ENCODE assay signal across 12 cellular contexts in genomic region chr10:99938563-99938962, GRCh38.
DNase-seq lines count a peak whose midpoint lies in the region; ATAC-seq, FAIRE-seq and TF ChIP-seq lines count a peak whose summit lies in the region.
"Had no signal": no experiment of that assay in that cellular context is flagged by ENCODE, and none has a peak within 500 bp of the region (broad histone marks: within the 10 kb centered on the region; RNA-seq: fewer than 3 reads in every experiment).

No MANE protein-coding gene starts in this region.

- ATAC-seq in GM18502 (IDR thresholded peaks at IDR 0.05; ENCODE audit: poor library complexity, unreplicated experiment) (peak; percentile 85), HG03095 (IDR thresholded peaks at IDR 0.05; ENCODE audit: unreplicated experiment) (peak; percentile 91), GM12878 (peak; percentile 91)
- ATAC-seq in activated T-cell treated with anti-CD3 and anti-CD28 coated beads, Interleukin-2, amount 50 U/mL, for 4 hours: no peak

- peaks cover 1% of the 10 kb centered on the region for H3K4me1 Mint-ChIP-seq in activated T-cell treated with anti-CD3 and anti-CD28 coated beads, Interleukin-2, amount 50 U/mL, for 4 hours (ENCODE audit: low read depth)

- intact Hi-C loops in GM12878 (cut with micrococcal nuclease; ENCODE audit: unreplicated experiment): no loop called here

- in situ Hi-C loops in GM12878 (cut with MboI): no loop called here

- H2AFZ ChIP-seq in GM12878 (ENCODE audit: control insufficient read depth, low read depth, low read length): no peak overlapping the region

- peaks cover 32% of the 10 kb centered on the region for H3K79me2 ChIP-seq in GM12878 (ENCODE audit: control insufficient read depth, insufficient read depth, low read length)

- peaks cover 22% of the 10 kb centered on the region for H3K4me1 ChIP-seq in GM12878 (ENCODE audit: control insufficient read depth, insufficient read depth, low read length)

- no peak for TF ChIP-seq RAD21 in GM12878 (IDR thresholded peaks at IDR 0.05; ENCODE audit: insufficient read depth, low read depth, low read length)

- peaks cover 6 to 8% of the 10 kb centered on the region in 2 experiments; a peak in 3 of 4 replicates for H3K36me3 ChIP-seq in GM12878 (ENCODE audit: control insufficient read depth in 2 of 2, insufficient read depth in 2 of 2, low read length in 1 of 2)

- peaks cover 6% of the 10 kb centered on the region; the same call in 1 of the 2 replicates for H4K20me1 ChIP-seq in GM12878 (ENCODE audit: control insufficient read depth, insufficient read depth)

- RAD21 ChIA-PET in GM12878 (lab: Charles Lee; ENCODE audit: unreplicated experiment): interaction anchor here (0.8 to 1.9 kb wide), 5 partner anchors 38 to 107 kb away, joined by 3 to 8 read pairs (median 5); no protein-coding TSS in a partner anchor

- no peak overlapping the region for H3K9ac ChIP-seq in GM12878 (ENCODE audit: control insufficient read depth, insufficient read depth, low read length)

- SMC1A ChIA-PET in GM12878 (lab: Charles Lee; ENCODE audit: uncharacterized antibody, unreplicated experiment): interaction anchor here (0.6 to 1.8 kb wide), 6 partner anchors 9 to 107 kb away, joined by 3 to 4 read pairs (median 3); no protein-coding TSS in a partner anchor

- 0% methylated on average over 3 of the region's 3 CpGs for WGBS in GM12878 (ENCODE audit: insufficient coverage, insufficient replicate concordance, low lambda C conversion rate, missing lambda C conversion rate)

- no peak overlapping the region for H3K4me3 ChIP-seq in GM12878

- H3K27me3 Mint-ChIP-seq in activated T-cell treated with anti-CD3 and anti-CD28 coated beads, Interleukin-2, amount 50 U/mL, for 4 hours (ENCODE audit: low read depth): no peaks in the 10 kb centered on the region

- DNase-seq in GM20000 (ENCODE audit: low spot score) (peak; percentile 69), GM12878 (ENCODE audit: low read depth, low spot score) (peak; percentile 66), activated gamma-delta T cell treated with Interleukin-2 at 50 U/mL for 16 hours (no peak), cerebellar cortex (ENCODE audit: low spot score) (no peak), EL (no peak)
- no peak for DNase-seq in activated T-cell treated with anti-CD3 and anti-CD28 coated beads, Interleukin-2, amount 50 U/mL, for 4 hours
- DNase-seq: activated CD4-positive, alpha-beta T cell treated with anti-CD3 and anti-CD28 coated beads, Interleukin-2, amount 50 U/mL, for 48 hours; cerebellar nuclear complex; DMS79; stimulated activated CD8-positive, alpha-beta memory T cell treated with anti-CD3 and anti-CD28 coated beads, Interleukin-4, amount 100 ng/mL, for 48 hours had no signal

- POLR2A ChIA-PET in GM12878 (lab: Charles Lee): interaction anchor here (1.0 to 1.4 kb wide), 2 partner anchors 27 to 38 kb away, joined by 3 to 5 read pairs; no protein-coding TSS in a partner anchor

- no peaks in the 10 kb centered on the region for H3K27me3 ChIP-seq in GM12878 (replicated peaks in 1 of 2; ENCODE audit: control insufficient read depth in 2 of 2, insufficient read depth in 2 of 2, low read length in 1 of 2)

- no TSS peak for BruUV-seq in GM12878 (replicated peaks; lab: Mats Ljungman, UMichigan)

- TF ChIP-seq CTCF in GM20000 (IDR thresholded peaks at IDR 0.05; ENCODE audit: extremely low read depth, missing control alignments): no peak
- TF ChIP-seq CTCF in GM12878 (IDR thresholded peaks at IDR 0.05 in 2 of 3, conservative IDR thresholded peaks at IDR 0.05 in 1 of 3; ENCODE audit: control insufficient read depth in 2 of 3, extremely low read depth in 1 of 3, insufficient read depth in 1 of 3, low read depth in 3 of 3, low read length in 3 of 3): no peak

- FAIRE-seq in GM12878 (lab: Jason Lieb, UNC): peak; percentile 85

- TF ChIP-seq POLR2A in GM12878 (IDR thresholded peaks at IDR 0.05; ENCODE audit: low read depth, low read length): no peak

- peak overlapping the region; percentile 64 for H3K27ac ChIP-seq in GM12878 (ENCODE audit: control insufficient read depth, insufficient read depth)

- H3K4me2 ChIP-seq in GM12878 (ENCODE audit: control insufficient read depth, insufficient read depth): peak overlapping the region; percentile 63

- no peaks in the 10 kb centered on the region; the same call in 2 of the 3 replicates for H3K9me3 ChIP-seq in GM12878 (replicated peaks; ENCODE audit: control insufficient read depth, insufficient read depth, low read length)

- H3K4me3 Mint-ChIP-seq in activated T-cell treated with anti-CD3 and anti-CD28 coated beads, Interleukin-2, amount 50 U/mL, for 4 hours: no peak overlapping the region

- peak; percentile 47 to 81; a peak in 2 of 4 replicates for TF ChIP-seq EP300 in GM12878 (IDR thresholded peaks at IDR 0.05; ENCODE audit: borderline replicate concordance in 1 of 2, control insufficient read depth in 1 of 2, low read depth in 2 of 2, low read length in 2 of 2)

- CTCF ChIA-PET in GM12878 (lab: Yijun Ruan, JAX): interaction anchor here (1.0 to 1.5 kb wide), 2 partner anchors 36 to 107 kb away, joined by 3 to 5 read pairs; no protein-coding TSS in a partner anchor

- peaks cover 14% of the 10 kb centered on the region for H3K36me3 Mint-ChIP-seq in activated T-cell treated with anti-CD3 and anti-CD28 coated beads, Interleukin-2, amount 50 U/mL, for 4 hours (ENCODE audit: insufficient read depth)

- peaks cover 4% of the 10 kb centered on the region for H3K9me3 Mint-ChIP-seq in activated T-cell treated with anti-CD3 and anti-CD28 coated beads, Interleukin-2, amount 50 U/mL, for 4 hours

TF ChIP-seq in GM12878, 131 proteins besides CTCF, POLR2A, EP300 and RAD21 (continues in another document):
- no peak for TF ChIP-seq RBBP5 (conservative IDR thresholded peaks at IDR 0.05)
- no peak for TF ChIP-seq LARP7 (IDR thresholded peaks at IDR 0.05)
- TF ChIP-seq CBFB (IDR thresholded peaks at IDR 0.05; ENCODE audit: low read depth): no peak
- TF ChIP-seq ESRRA (IDR thresholded peaks at IDR 0.05; ENCODE audit: low read length): no peak
- peak; percentile 27; the same call in 1 of the 2 replicates for TF ChIP-seq RAD51 (IDR thresholded peaks at IDR 0.05)
- TF ChIP-seq GATAD2B (conservative IDR thresholded peaks at IDR 0.05; ENCODE audit: low read depth): no peak
- TF ChIP-seq, protein P1, sequence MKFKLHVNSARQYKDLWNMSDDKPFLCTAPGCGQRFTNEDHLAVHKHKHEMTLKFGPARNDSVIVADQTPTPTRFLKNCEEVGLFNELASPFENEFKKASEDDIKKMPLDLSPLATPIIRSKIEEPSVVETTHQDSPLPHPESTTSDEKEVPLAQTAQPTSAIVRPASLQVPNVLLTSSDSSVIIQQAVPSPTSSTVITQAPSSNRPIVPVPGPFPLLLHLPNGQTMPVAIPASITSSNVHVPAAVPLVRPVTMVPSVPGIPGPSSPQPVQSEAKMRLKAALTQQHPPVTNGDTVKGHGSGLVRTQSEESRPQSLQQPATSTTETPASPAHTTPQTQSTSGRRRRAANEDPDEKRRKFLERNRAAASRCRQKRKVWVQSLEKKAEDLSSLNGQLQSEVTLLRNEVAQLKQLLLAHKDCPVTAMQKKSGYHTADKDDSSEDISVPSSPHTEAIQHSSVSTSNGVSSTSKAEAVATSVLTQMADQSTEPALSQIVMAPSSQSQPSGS (IDR thresholded peaks at IDR 0.05; ENCODE audit: low read length): peak; percentile 56; the same call in 1 of the 2 replicates
- peak; percentile 85 for TF ChIP-seq DPF2 (IDR thresholded peaks at IDR 0.05)
- TF ChIP-seq IKZF2 (IDR thresholded peaks at IDR 0.05): peak; percentile 48 to 63; a peak in 3 of 4 replicates
- 0 out of 2 replicates have a peak, but pooled peaks have one; percentile 41 for TF ChIP-seq TBL1XR1 (IDR thresholded peaks at IDR 0.05; ENCODE audit: low read depth, low read length)
- no peak for TF ChIP-seq ZNF274 (IDR thresholded peaks at IDR 0.05; ENCODE audit: insufficient read depth, insufficient read length)
- TF ChIP-seq ZBTB40 (IDR thresholded peaks at IDR 0.05; ENCODE audit: borderline replicate concordance): no peak
- 0 out of 2 replicates have a peak, but pooled peaks have one; percentile 38 for TF ChIP-seq MEF2A (IDR thresholded peaks at IDR 0.05; ENCODE audit: insufficient read depth, low read depth, low read length)
- TF ChIP-seq CHD2 (IDR thresholded peaks at IDR 0.05; ENCODE audit: borderline replicate concordance, low read depth, low read length): no peak
- TF ChIP-seq JUNB (IDR thresholded peaks at IDR 0.05): peak; percentile 96
- TF ChIP-seq PML (IDR thresholded peaks at IDR 0.05; ENCODE audit: low read length): no peak
- no peak for TF ChIP-seq NFXL1 (IDR thresholded peaks at IDR 0.05; ENCODE audit: borderline replicate concordance)
- peak; percentile 71; the same call in 1 of the 2 replicates for TF ChIP-seq BACH1 (IDR thresholded peaks at IDR 0.05; ENCODE audit: borderline replicate concordance)

Comparison
In these comparisons a context has a peak if more than half of its experiments do, and no peak if none do; other contexts are left out.
1. ATAC-seq: peak in GM18502 (single experiment), HG03095 (single experiment) and GM12878 (single experiment); none in activated T-cell treated with anti-CD3 and anti-CD28 coated beads, Interleukin-2, amount 50 U/mL, for 4 hours (0 of 2).
2. DNase-seq: peak in GM20000 (single experiment) and GM12878 (single experiment); none in activated gamma-delta T cell treated with Interleukin-2 at 50 U/mL for 16 hours (single experiment), cerebellar cortex (single experiment), EL (single experiment) and activated T-cell treated with anti-CD3 and anti-CD28 coated beads, Interleukin-2, amount 50 U/mL, for 4 hours (single experiment).